In genomic region chr10:100864981-100865380, GRCh38 we compare ENCODE assay signal across 12 cellular contexts.
"Had no signal": no experiment of that assay in that cellular context is flagged by ENCODE, and none has a peak within 500 bp of the region (broad histone marks: within the 10 kb centered on the region; RNA-seq: fewer than 3 reads in every experiment).

No MANE protein-coding gene starts in this region.

- H3K9me3 ChIP-seq: lower lobe of right lung, right atrium auricular region, tibial nerve had no signal

- H3K4me1 ChIP-seq: lower lobe of right lung, right atrium auricular region had no signal

- H3K4me3 ChIP-seq: lower lobe of right lung, right atrium auricular region, smooth muscle cell, tibial nerve had no signal

- H3K36me3 ChIP-seq: lower lobe of right lung, right atrium auricular region, tibial nerve had no signal

- DNase-seq: amniotic stem cell; effector memory CD8-positive, alpha-beta T cell; hippocampal formation; kidney glomerular epithelial cell; lower lobe of right lung; midbrain; naive B cell had no signal

- ATAC-seq: activated naive CD4-positive, alpha-beta T cell treated with anti-CD3 and anti-CD28 coated beads, Interleukin-2, amount 50 U/mL, for 72 hours; effector memory CD8-positive, alpha-beta T cell; lower lobe of right lung; stimulated activated effector memory CD8-positive, alpha-beta T cell treated with anti-CD3 and anti-CD28 coated beads, Interleukin-12 subunit alpha, Interleukin-12 subunit beta, amount 100 ng/mL, for 72 hours had no signal
